1 cellular context compared by ENCODE assay signal in the genomic region with DNA sequence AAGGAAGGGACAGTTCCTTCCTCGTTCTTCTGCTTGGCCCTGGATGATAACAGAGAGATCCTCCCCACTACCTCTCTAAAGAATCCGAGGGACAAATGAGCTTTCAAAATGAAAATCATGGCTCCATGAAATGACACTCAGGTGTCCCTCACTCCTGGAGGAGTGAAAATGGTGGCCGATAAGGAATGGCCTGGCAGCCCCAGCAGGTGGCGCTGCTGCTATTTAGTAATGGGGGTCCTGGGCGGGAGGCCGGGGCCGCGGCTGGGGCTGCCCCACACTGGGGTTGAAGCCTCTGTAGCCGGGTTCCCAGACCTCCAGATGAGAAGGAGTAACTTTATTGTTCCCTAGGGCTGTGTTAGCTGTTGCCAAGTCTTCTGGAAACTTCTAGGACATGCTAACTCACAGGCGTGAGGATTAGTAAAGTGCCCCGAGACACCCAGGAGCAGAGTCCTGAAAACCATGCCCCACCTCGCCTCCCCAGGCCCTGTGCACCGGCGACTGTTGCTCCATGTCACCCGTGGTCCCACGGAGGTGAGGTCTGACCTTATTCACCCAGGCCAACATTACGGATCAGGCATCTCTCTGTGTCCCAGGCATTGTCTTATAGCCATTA.
TF ChIP-seq lines count a peak whose summit lies in the region.

No MANE protein-coding gene starts in this region.

TF ChIP-seq in endothelial cell of umbilical vein, 7 proteins besides CTCF, POLR2A, EP300 and RAD21 (continued from another document):
- no peak for TF ChIP-seq FOS (IDR thresholded peaks at IDR 0.05; ENCODE audit: borderline replicate concordance, insufficient read depth, low read length)
- TF ChIP-seq JUN (IDR thresholded peaks at IDR 0.05; ENCODE audit: borderline replicate concordance, insufficient read depth, insufficient read length, low read depth) = no peak
